ENCODE assay signal across 8 cellular contexts in genomic region chr9:119556129-119556875, GRCh38.
DNase-seq lines count a peak whose midpoint lies in the region; ATAC-seq lines count a peak whose summit lies in the region.

No MANE protein-coding gene starts in this region.

- DNase-seq in CD1c-positive myeloid dendritic cell (ENCODE audit: extremely low spot score) (peak; percentile 61), GM19238 (ENCODE audit: insufficient read length, low spot score) (peak; percentile 45), NCI-H2196 treated with DMSO at 0.1 percent for 48 hours (lab: John Stamatoyannopoulos, UW; ENCODE audit: unreplicated experiment) (peak; percentile 65), midbrain (lab: John Stamatoyannopoulos, UW) (peak; percentile 76)
- DNase-seq in activated CD4-positive, alpha-beta memory T cell treated with anti-CD3 and anti-CD28 coated beads, Interleukin-2, amount 10 ng/mL, durations not matched to agents 7 days and 5 days, result peak; percentile 57
- DNase-seq in stimulated activated CD8-positive, alpha-beta memory T cell treated with anti-CD3 and anti-CD28 coated beads, Interleukin-7, amount 100 ng/mL, for 48 hours (ENCODE audit: extremely low read depth in 1 of 2, low read depth in 1 of 2), result peak; percentile 18 to 26

- no peaks in the 10 kb centered on the region for H3K9me3 Mint-ChIP-seq in activated CD4-positive, alpha-beta memory T cell treated with anti-CD3 and anti-CD28 coated beads, Interleukin-2, amount 10 ng/mL, durations not matched to agents 7 days and 5 days

- no peaks in the 10 kb centered on the region for H3K9me3 ChIP-seq in esophagus (ENCODE audit: control insufficient read depth in 2 of 2, insufficient read depth in 1 of 2, low read depth in 1 of 2, low read length in 1 of 2)

- H3K27ac ChIP-seq in esophagus (ENCODE audit: low read depth in 2 of 2, low read length in 1 of 2), result no peak overlapping the region

- H3K27me3 Mint-ChIP-seq in activated CD4-positive, alpha-beta memory T cell treated with anti-CD3 and anti-CD28 coated beads, Interleukin-2, amount 10 ng/mL, durations not matched to agents 7 days and 5 days, result no peaks in the 10 kb centered on the region

- no peaks in the 10 kb centered on the region for H3K27me3 ChIP-seq in esophagus (ENCODE audit: control insufficient read depth in 1 of 2, insufficient read depth in 2 of 2, low read length in 2 of 2)

- peak overlapping the region; percentile 5 to 16 for H3K4me3 ChIP-seq in esophagus (ENCODE audit: low read depth in 1 of 2, low read length in 2 of 2)

- H3K4me3 Mint-ChIP-seq in activated CD4-positive, alpha-beta memory T cell treated with anti-CD3 and anti-CD28 coated beads, Interleukin-2, amount 10 ng/mL, durations not matched to agents 7 days and 5 days, result no peak overlapping the region

- WGBS in esophagus, 2 donors, result 12% methylated on average over 31 of the region's 31 CpGs

- CTCF ChIA-PET in activated CD4-positive, alpha-beta memory T cell treated with anti-CD3 and anti-CD28 coated beads, Interleukin-2, amount 10 ng/mL, durations not matched to agents 7 days and 5 days (lab: Charles Lee), result interaction anchor here (1.1 to 1.5 kb wide), 2 partner anchors 13 to 921 kb away, joined by 3 to 7 read pairs; no protein-coding TSS in a partner anchor

- ATAC-seq in HG03280 (IDR thresholded peaks at IDR 0.05; ENCODE audit: unreplicated experiment), result peak; percentile 97

- POLR2A ChIA-PET in activated CD4-positive, alpha-beta memory T cell treated with anti-CD3 and anti-CD28 coated beads, Interleukin-2, amount 10 ng/mL, durations not matched to agents 7 days and 5 days (lab: Charles Lee), result no interaction called here

- no peaks in the 10 kb centered on the region for H3K36me3 ChIP-seq in esophagus (ENCODE audit: control insufficient read depth in 2 of 2, insufficient read depth in 2 of 2, low read length in 1 of 2)

- peaks cover 4% of the 10 kb centered on the region for H3K4me1 Mint-ChIP-seq in activated CD4-positive, alpha-beta memory T cell treated with anti-CD3 and anti-CD28 coated beads, Interleukin-2, amount 10 ng/mL, durations not matched to agents 7 days and 5 days

- H3K4me1 ChIP-seq in esophagus (ENCODE audit: control insufficient read depth in 2 of 2, insufficient read depth in 2 of 2, low read length in 1 of 2), result no peaks in the 10 kb centered on the region

- no peak overlapping the region for H3K27ac Mint-ChIP-seq in activated CD4-positive, alpha-beta memory T cell treated with anti-CD3 and anti-CD28 coated beads, Interleukin-2, amount 10 ng/mL, durations not matched to agents 7 days and 5 days

- no peaks in the 10 kb centered on the region for H3K36me3 Mint-ChIP-seq in activated CD4-positive, alpha-beta memory T cell treated with anti-CD3 and anti-CD28 coated beads, Interleukin-2, amount 10 ng/mL, durations not matched to agents 7 days and 5 days (ENCODE audit: low read depth)

Comparison
In these comparisons a context has a peak if more than half of its experiments do, and no peak if none do; other contexts are left out.
1. DNase-seq: peak in every context shown above with its lines; median percentile 76 in midbrain; 65 in NCI-H2196 treated with DMSO at 0.1 percent for 48 hours; 61 in CD1c-positive myeloid dendritic cell; 57 in activated CD4-positive, alpha-beta memory T cell treated with anti-CD3 and anti-CD28 coated beads, Interleukin-2, amount 10 ng/mL, durations not matched to agents 7 days and 5 days; 45 in GM19238; 22 in stimulated activated CD8-positive, alpha-beta memory T cell treated with anti-CD3 and anti-CD28 coated beads, Interleukin-7, amount 100 ng/mL, for 48 hours.